ENCODE assay signal across 8 cellular contexts in genomic region chr11:75667268-75667830, GRCh38. TPM values are rescaled to one million over a fixed set of nuclear protein-coding genes. Genes with fewer than 3 reads are reported as not detected.
DNase-seq lines count a peak whose midpoint lies in the region; ATAC-seq, FAIRE-seq and TF ChIP-seq lines count a peak whose summit lies in the region.

No MANE protein-coding gene starts in this region.

- DNase-seq in activated CD4-positive, alpha-beta T cell treated with anti-CD3 and anti-CD28 coated beads, Interleukin-2, amount 10 ng/mL, durations not matched to agents 7 days and 5 days, result no peak
- no peak for DNase-seq in activated CD4-positive, alpha-beta T cell treated with anti-CD3 and anti-CD28 coated beads, Interleukin-2, amount 50 U/mL, for 4 hours
- DNase-seq in NCI-H748 (lab: John Stamatoyannopoulos, UW; ENCODE audit: unreplicated experiment) (peak; percentile 79), colonic mucosa (no peak), HepG2 (ENCODE audit: low spot score) (no peak), suprapubic skin (ENCODE audit: low spot score in 2 of 2) (no peak), GDM1 (lab: John Stamatoyannopoulos, UW) (no peak), HPDE6-E6E7 (ENCODE audit: extremely low spot score) (no peak)

- no peak for FAIRE-seq in HepG2 (lab: Jason Lieb, UNC)

- ATAC-seq in HepG2, result peak; percentile 76

- H3K36me3 Mint-ChIP-seq in activated CD4-positive, alpha-beta T cell treated with anti-CD3 and anti-CD28 coated beads, Interleukin-2, amount 10 ng/mL, durations not matched to agents 7 days and 5 days (ENCODE audit: low read depth), result no peaks in the 10 kb centered on the region

- H3K36me3 ChIP-seq in colonic mucosa, result no peaks in the 10 kb centered on the region
- no peaks in the 10 kb centered on the region for H3K36me3 ChIP-seq in HepG2 (replicated peaks in 1 of 2; ENCODE audit: control insufficient read depth in 1 of 2, insufficient read depth in 2 of 2, low read length in 2 of 2)
- no peaks in the 10 kb centered on the region for H3K36me3 ChIP-seq in suprapubic skin

- CTCF ChIA-PET in activated CD4-positive, alpha-beta T cell treated with anti-CD3 and anti-CD28 coated beads, Interleukin-2, amount 10 ng/mL, durations not matched to agents 7 days and 5 days (lab: Charles Lee), result interaction anchor here (1.9 kb wide), 1 partner anchor 23 kb away, joined by 8 read pairs; no protein-coding TSS in a partner anchor
- CTCF ChIA-PET in HepG2 (lab: Yijun Ruan, JAX; ENCODE audit: low intra/inter-chr PET ratio, low total read pairs), result no interaction called here

- in situ Hi-C loops in HepG2 (cut with HindIII; ENCODE audit: extremely low pct_ligation_motif_present, low pct_unique_long_range_greater_than_20kb), result no loop called here

- H3K4me2 ChIP-seq in HepG2 (ENCODE audit: low read depth, low read length), result peak overlapping the region; percentile 74

- TF ChIP-seq RAD21 in HepG2 (CRISPR knock-in tag; IDR thresholded peaks at IDR 0.05), result peak; percentile 34; the same call in 1 of the 2 replicates

- H3K27me3 ChIP-seq in colonic mucosa (peaks cover 36% of the 10 kb centered on the region), HepG2 (ENCODE audit: control insufficient read depth in 1 of 2, insufficient read depth in 2 of 2, low read length in 2 of 2) (peaks cover 6 to 67% of the 10 kb centered on the region in 2 experiments; a peak in 4 of 5 replicates), suprapubic skin (peaks cover 66% of the 10 kb centered on the region)

- H3K4me1 Mint-ChIP-seq in activated CD4-positive, alpha-beta T cell treated with anti-CD3 and anti-CD28 coated beads, Interleukin-2, amount 10 ng/mL, durations not matched to agents 7 days and 5 days, result peaks cover 19% of the 10 kb centered on the region

- H3K4me3 Mint-ChIP-seq in activated CD4-positive, alpha-beta T cell treated with anti-CD3 and anti-CD28 coated beads, Interleukin-2, amount 10 ng/mL, durations not matched to agents 7 days and 5 days, result peak overlapping the region; percentile 22

- no peaks in the 10 kb centered on the region for H3K79me2 ChIP-seq in HepG2 (ENCODE audit: insufficient read depth, low read length)

- peaks cover 4% of the 10 kb centered on the region for H3K4me1 ChIP-seq in colonic mucosa
- peaks cover 7% of the 10 kb centered on the region; the same call in 1 of the 2 replicates for H3K4me1 ChIP-seq in HepG2 (ENCODE audit: insufficient read depth, low read length)
- H3K4me1 ChIP-seq in suprapubic skin, result peaks cover 21% of the 10 kb centered on the region

- no TSS peak for BruUV-seq in HepG2 (replicated peaks; lab: Mats Ljungman, UMichigan)

- no peak overlapping the region for H3K27ac ChIP-seq in colonic mucosa
- H3K27ac ChIP-seq in HepG2 (ENCODE audit: extremely low read length, insufficient read depth, low read length), result no peak overlapping the region
- no peak overlapping the region for H3K27ac ChIP-seq in suprapubic skin

- WGBS in HepG2 (ENCODE audit: low lambda C conversion rate), result 7% methylated on average over 13 of the region's 63 CpGs
- 5% methylated on average over 11 of the region's 63 CpGs for WGBS in suprapubic skin

- POLR2A ChIA-PET in activated CD4-positive, alpha-beta T cell treated with anti-CD3 and anti-CD28 coated beads, Interleukin-2, amount 10 ng/mL, durations not matched to agents 7 days and 5 days (lab: Charles Lee), result no interaction called here
- POLR2A ChIA-PET in HepG2 (lab: Yijun Ruan, JAX), result no interaction called here

- TF ChIP-seq POLR2A in HepG2 (IDR thresholded peaks at IDR 0.05; ENCODE audit: insufficient read depth in 1 of 2, low read depth in 2 of 2, low read length in 2 of 2), result no peak
- no peak for TF ChIP-seq POLR2A in suprapubic skin (IDR thresholded peaks at IDR 0.05)

- H3K27me3 Mint-ChIP-seq in activated CD4-positive, alpha-beta T cell treated with anti-CD3 and anti-CD28 coated beads, Interleukin-2, amount 10 ng/mL, durations not matched to agents 7 days and 5 days, result peaks cover 76% of the 10 kb centered on the region

- H3K9ac ChIP-seq in colonic mucosa (ENCODE audit: low read depth in 2 of 2, low read length in 2 of 2), result no peak overlapping the region
- H3K9ac ChIP-seq in HepG2 (ENCODE audit: insufficient read depth, low read depth, low read length), result no peak overlapping the region

- H2AFZ ChIP-seq in HepG2 (ENCODE audit: low read length), result no peak overlapping the region

- TF ChIP-seq CTCF in colonic mucosa (IDR thresholded peaks at IDR 0.05), result no peak
- peak; percentile 29; the same call in 1 of the 2 replicates for TF ChIP-seq CTCF in HepG2 (CRISPR knock-in tag; IDR thresholded peaks at IDR 0.05)
- TF ChIP-seq CTCF in suprapubic skin (IDR thresholded peaks at IDR 0.05), result no peak

- no peak overlapping the region for H3K27ac Mint-ChIP-seq in activated CD4-positive, alpha-beta T cell treated with anti-CD3 and anti-CD28 coated beads, Interleukin-2, amount 10 ng/mL, durations not matched to agents 7 days and 5 days

- H3K9me3 ChIP-seq in colonic mucosa (no peaks in the 10 kb centered on the region), HepG2 (ENCODE audit: low read length) (no peaks in the 10 kb centered on the region), suprapubic skin (no peaks in the 10 kb centered on the region)

- no peaks in the 10 kb centered on the region; the same call in 1 of the 2 replicates for H4K20me1 ChIP-seq in HepG2 (ENCODE audit: insufficient read depth, low read length)

- H3K4me3 ChIP-seq in colonic mucosa, result peak overlapping the region; percentile 37
- H3K4me3 ChIP-seq in HepG2 (replicated peaks in 1 of 3; ENCODE audit: insufficient read depth in 1 of 3, low read depth in 2 of 3, low read length in 3 of 3), result peak overlapping the region; percentile 46 to 71 (median 57)
- peak overlapping the region; percentile 49 for H3K4me3 ChIP-seq in suprapubic skin

- no peak for TF ChIP-seq EP300 in HepG2 (IDR thresholded peaks at IDR 0.05; ENCODE audit: low read depth in 2 of 2, low read length in 2 of 2)
- TF ChIP-seq EP300 in HepG2 (CRISPR knock-in tag; IDR thresholded peaks at IDR 0.05; ENCODE audit: borderline replicate concordance), result no peak
- no peak for TF ChIP-seq EP300 in suprapubic skin (IDR thresholded peaks at IDR 0.05)

- intact Hi-C loops in colonic mucosa (cut with DNase I), result no loop called here
- intact Hi-C loops in HepG2 (cut with micrococcal nuclease; ENCODE audit: unreplicated experiment), result no loop called here

- peaks cover 2% of the 10 kb centered on the region for H3K9me3 Mint-ChIP-seq in activated CD4-positive, alpha-beta T cell treated with anti-CD3 and anti-CD28 coated beads, Interleukin-2, amount 10 ng/mL, durations not matched to agents 7 days and 5 days

RNA-seq across cellular contexts. Expression of gene MAP6, which starts 1.5 kb away (rescaled TPM):
- under 1 TPM; 0.25 TPM for total RNA-seq in activated CD4-positive, alpha-beta T cell treated with anti-CD3 and anti-CD28 coated beads, Interleukin-2, amount 10 ng/mL, durations not matched to agents 7 days and 5 days
- total RNA-seq in colonic mucosa, result 1 to 10 TPM in 1 of 2 donors, under 1 TPM in 1; 0.79 to 2.6 TPM
- total RNA-seq in HepG2 (2016; rRNA removed; fragmentation: Illumina TruSeq; extraction: Trizol), result 0.04 TPM in 1 of 2 replicates, not detected in the other
- total RNA-seq in HepG2 (2016; cell fraction: cytosol; rRNA removed; fragmentation: Illumina TruSeq; extraction: Trizol; ENCODE audit: low read depth), result not detected in 2 replicates
- total RNA-seq in HepG2 (2016; cell fraction: insoluble cytoplasmic fraction; rRNA removed; fragmentation: Illumina TruSeq; extraction: Trizol), result not detected in 2 replicates
- total RNA-seq in HepG2 (2016; cell fraction: membrane; rRNA removed; fragmentation: Illumina TruSeq; extraction: Trizol), result not detected in 2 replicates
- not detected in 2 replicates for total RNA-seq in HepG2 (2016; cell fraction: nucleus; rRNA removed; fragmentation: Illumina TruSeq; extraction: Trizol)
- polyA plus RNA-seq in HepG2 (2011; rRNA removed), result 0.01 TPM in 1 of 2 replicates, not detected in the other
- 0.03 TPM in 1 of 2 replicates, not detected in the other for polyA plus RNA-seq in HepG2 (2011; cell fraction: cytosol; rRNA removed)
- not detected in 2 replicates for polyA plus RNA-seq in HepG2 (2011; cell fraction: nucleus; rRNA removed)
- polyA plus RNA-seq in HepG2 (2012), result not detected in 2 replicates
- polyA plus RNA-seq in HepG2 (2016; cell fraction: cytosol; fragmentation: Illumina TruSeq; extraction: Trizol; ENCODE audit: low read depth), result not detected in 2 replicates
- polyA plus RNA-seq in HepG2 (2016; cell fraction: insoluble cytoplasmic fraction; fragmentation: Illumina TruSeq; extraction: Trizol; ENCODE audit: low read depth), result not detected in 2 replicates
- not detected in 2 replicates for polyA plus RNA-seq in HepG2 (2016; cell fraction: membrane; fragmentation: Illumina TruSeq; extraction: Trizol; ENCODE audit: low read depth)
- polyA plus RNA-seq in HepG2 (2016; cell fraction: nucleus; fragmentation: Illumina TruSeq; extraction: Trizol; ENCODE audit: insufficient read depth, low read depth), result not detected in 2 replicates
- polyA minus RNA-seq in HepG2 (2011; rRNA and poly(A)+ RNA removed; ENCODE audit: low replicate concordance), result not detected in 2 replicates
- not detected in 2 replicates for polyA minus RNA-seq in HepG2 (2011; cell fraction: cytosol; rRNA and poly(A)+ RNA removed)
- polyA minus RNA-seq in HepG2 (2011; cell fraction: nucleus; rRNA and poly(A)+ RNA removed), result not detected in 2 replicates
- total RNA-seq in suprapubic skin, result 10 to 100 TPM in 1 of 4 donors, 1 to 10 TPM in 3; 2.7 to 11.0 (median 4.6) TPM

RNA-seq across cellular contexts. Expression of gene MOGAT2, which starts 50.3 kb away (rescaled TPM):
- total RNA-seq in activated CD4-positive, alpha-beta T cell treated with anti-CD3 and anti-CD28 coated beads, Interleukin-2, amount 10 ng/mL, durations not matched to agents 7 days and 5 days, result not detected
- 100 to 1,000 TPM; 168 to 211 TPM for total RNA-seq in colonic mucosa
- 27.2 and 27.8 TPM in 2 replicates for total RNA-seq in HepG2 (2016; rRNA removed; fragmentation: Illumina TruSeq; extraction: Trizol)
- total RNA-seq in HepG2 (2016; cell fraction: cytosol; rRNA removed; fragmentation: Illumina TruSeq; extraction: Trizol; ENCODE audit: low read depth), result 4.8 and 5.4 TPM in 2 replicates
- 22.9 and 26.8 TPM in 2 replicates for total RNA-seq in HepG2 (2016; cell fraction: insoluble cytoplasmic fraction; rRNA removed; fragmentation: Illumina TruSeq; extraction: Trizol)
- 15.9 and 17.2 TPM in 2 replicates for total RNA-seq in HepG2 (2016; cell fraction: membrane; rRNA removed; fragmentation: Illumina TruSeq; extraction: Trizol)
- total RNA-seq in HepG2 (2016; cell fraction: nucleus; rRNA removed; fragmentation: Illumina TruSeq; extraction: Trizol), result 23.2 and 30.7 TPM in 2 replicates
- 27.8 and 30.0 TPM in 2 replicates for polyA plus RNA-seq in HepG2 (2011; rRNA removed)
- 25.4 and 28.6 TPM in 2 replicates for polyA plus RNA-seq in HepG2 (2011; cell fraction: cytosol; rRNA removed)
- 30.4 and 30.7 TPM in 2 replicates for polyA plus RNA-seq in HepG2 (2011; cell fraction: nucleus; rRNA removed)
- polyA plus RNA-seq in HepG2 (2012), result 9.6 and 16.8 TPM in 2 replicates
- 3.9 and 4.1 TPM in 2 replicates for polyA plus RNA-seq in HepG2 (2016; cell fraction: cytosol; fragmentation: Illumina TruSeq; extraction: Trizol; ENCODE audit: low read depth)
- 23.3 and 25.4 TPM in 2 replicates for polyA plus RNA-seq in HepG2 (2016; cell fraction: insoluble cytoplasmic fraction; fragmentation: Illumina TruSeq; extraction: Trizol; ENCODE audit: low read depth)
- 10.3 and 11.1 TPM in 2 replicates for polyA plus RNA-seq in HepG2 (2016; cell fraction: membrane; fragmentation: Illumina TruSeq; extraction: Trizol; ENCODE audit: low read depth)
- polyA plus RNA-seq in HepG2 (2016; cell fraction: nucleus; fragmentation: Illumina TruSeq; extraction: Trizol; ENCODE audit: insufficient read depth, low read depth), result 45.1 and 45.8 TPM in 2 replicates
- 0.12 and 81.9 TPM in 2 replicates for polyA minus RNA-seq in HepG2 (2011; rRNA and poly(A)+ RNA removed; ENCODE audit: low replicate concordance)
- 16.4 and 16.5 TPM in 2 replicates for polyA minus RNA-seq in HepG2 (2011; cell fraction: cytosol; rRNA and poly(A)+ RNA removed)
- 29.9 and 35.7 TPM in 2 replicates for polyA minus RNA-seq in HepG2 (2011; cell fraction: nucleus; rRNA and poly(A)+ RNA removed)
- total RNA-seq in suprapubic skin, result 10 to 100 TPM in 1 of 4 donors, 1 to 10 TPM in 3; 3.5 to 12.4 (median 4.9) TPM

Comparison
In these comparisons a context has a peak if more than half of its experiments do, and no peak if none do; other contexts are left out.
1. RNA of gene MOGAT2, which starts 50.3 kb away (total RNA-seq): 168 to 211 TPM in colonic mucosa, 4.8 to 30.7 TPM in HepG2 and 3.5 to 12.4 TPM in suprapubic skin; not detected in activated CD4-positive, alpha-beta T cell treated with anti-CD3 and anti-CD28 coated beads, Interleukin-2, amount 10 ng/mL, durations not matched to agents 7 days and 5 days; every median in the first group is over 4 times any median in the second.
2. Peak in every context shown above with its lines, with median percentiles within 50 percentile points of each other: H3K4me3 ChIP-seq.